In genomic region chr3:150581174-150581573, GRCh38 we compare ENCODE assay signal across 16 cellular contexts. TPM values are rescaled to one million over a fixed set of nuclear protein-coding genes. Genes with fewer than 3 reads are reported as not detected.
A peak's percentile ranks its signal among the peaks of the same experiment; 100 is the strongest.
DNase-seq lines count a peak whose midpoint lies in the region; ATAC-seq and TF ChIP-seq lines count a peak whose summit lies in the region.
"Had no signal": no experiment of that assay in that cellular context is flagged by ENCODE, and none has a peak within 500 bp of the region (broad histone marks: within the 10 kb centered on the region; RNA-seq: fewer than 3 reads in every experiment).

No MANE protein-coding gene starts in this region.

- H3K27ac ChIP-seq in KMS-11 (peak overlapping the region; percentile 47; the same call in 1 of the 2 replicates), OCI-LY3 (ENCODE audit: low read length) (0 out of 2 replicates have a peak overlapping the region, but pooled peaks have one; percentile 14), PC-3 (ENCODE audit: low read length) (no peak overlapping the region)

- H3K27me3 ChIP-seq in KMS-11 (ENCODE audit: insufficient read depth, low read depth) (no peaks in the 10 kb centered on the region), OCI-LY3 (ENCODE audit: low read depth, low read length) (no peaks in the 10 kb centered on the region), PC-3 (ENCODE audit: low read length) (no peaks in the 10 kb centered on the region)

- no TSS peak for BruUV-seq in PC-3 (replicated peaks; lab: Mats Ljungman, UMichigan)

- DNase-seq in memory B cell (ENCODE audit: low spot score in 2 of 2), result no peak
- no peak for DNase-seq in HK-2 (ENCODE audit: unreplicated experiment)
- no peak for DNase-seq in PC-3
- no peak for DNase-seq in activated effector memory CD4-positive, alpha-beta T cell treated with Interleukin-2 at 50 U/mL for 16 hours
- DNase-seq: C1 segment of cervical spinal cord; Calu3; CD4-positive, alpha-beta memory T cell; COR-L47; DMS53; DMS79 treated with DMSO at 0.1 percent for 48 hours; GF-D8; H9 had no signal

- no peaks in the 10 kb centered on the region for H3K9me3 Mint-ChIP-seq in memory B cell
- H3K9me3 Mint-ChIP-seq: CD4-positive, alpha-beta memory T cell; GM23338; H9 had no signal

- POLR2A ChIA-PET in PC-3 (lab: Charles Lee; ENCODE audit: unreplicated experiment), result no interaction called here

- H3K4me1 Mint-ChIP-seq in memory B cell, result peaks cover 5% of the 10 kb centered on the region
- H3K4me1 Mint-ChIP-seq: GM23338, H9 had no signal

- no peaks in the 10 kb centered on the region for H3F3A ChIP-seq in PC-3 (ENCODE audit: low read length, unreplicated experiment)

- H3K27ac Mint-ChIP-seq in memory B cell, result peak overlapping the region; percentile 19
- H3K27ac Mint-ChIP-seq: GM23338 had no signal

- peaks cover 46% of the 10 kb centered on the region; the same call in 1 of the 2 replicates for H3K79me2 ChIP-seq in KMS-11 (ENCODE audit: insufficient read depth, low read depth)
- H3K79me2 ChIP-seq in OCI-LY3 (ENCODE audit: low read length), result peaks cover 73% of the 10 kb centered on the region
- peaks cover 37% of the 10 kb centered on the region for H3K79me2 ChIP-seq in PC-3 (ENCODE audit: low read length)

- TF ChIP-seq CTCF in KMS-11 (conservative IDR thresholded peaks at IDR 0.05; ENCODE audit: low read depth, low read length) (no peak), OCI-LY3 (IDR thresholded peaks at IDR 0.05; ENCODE audit: low read depth, low read length) (no peak), PC-3 (conservative IDR thresholded peaks at IDR 0.05; ENCODE audit: low read depth, low read length) (no peak)

- H3K9ac ChIP-seq in KMS-11 (no peak overlapping the region), OCI-LY3 (ENCODE audit: low read length) (no peak overlapping the region), PC-3 (ENCODE audit: low read length) (no peak overlapping the region)

- ATAC-seq in memory B cell (ENCODE audit: low read depth) (no peak), PC-3 (no peak)
- ATAC-seq: GM23338, HCT116 had no signal

- peaks cover 12% of the 10 kb centered on the region; the same call in 1 of the 2 replicates for H3K36me3 ChIP-seq in KMS-11 (ENCODE audit: insufficient read depth)
- H3K36me3 ChIP-seq in OCI-LY3 (replicated peaks; ENCODE audit: low read depth, low read length), result peaks cover 58% of the 10 kb centered on the region
- peaks cover 70% of the 10 kb centered on the region for H3K36me3 ChIP-seq in PC-3 (ENCODE audit: low read depth, low read length)

- H3K36me3 Mint-ChIP-seq in memory B cell, result peaks cover 12% of the 10 kb centered on the region

- no peak overlapping the region for H3K4me3 Mint-ChIP-seq in memory B cell
- H3K4me3 Mint-ChIP-seq: CD4-positive, alpha-beta memory T cell; GM23338; H9 had no signal

- H4K20me1 ChIP-seq in KMS-11 (ENCODE audit: insufficient read depth), result no peaks in the 10 kb centered on the region
- H4K20me1 ChIP-seq in OCI-LY3 (ENCODE audit: insufficient read depth, low read length), result 0 out of 2 replicates have a peak, but pooled peaks cover 4% of the 10 kb centered on the region
- H4K20me1 ChIP-seq in PC-3 (ENCODE audit: low read length), result no peaks in the 10 kb centered on the region

- H2AFZ ChIP-seq in KMS-11 (ENCODE audit: low read depth) (no peak overlapping the region), OCI-LY3 (ENCODE audit: low read depth, low read length) (no peak overlapping the region), PC-3 (ENCODE audit: low read length) (no peak overlapping the region)
- H2AFZ ChIP-seq: GM23338 had no signal

- H3K4me2 ChIP-seq in KMS-11 (no peak overlapping the region; the same call in 1 of the 2 replicates), OCI-LY3 (ENCODE audit: low read length) (no peak overlapping the region), PC-3 (ENCODE audit: low read length) (no peak overlapping the region)
- H3K4me2 ChIP-seq: GM23338 had no signal

- H3K4me3 ChIP-seq in KMS-11 (IDR thresholded peaks at IDR 0.05; ENCODE audit: insufficient read depth, low read depth, low read length) (no peak overlapping the region), OCI-LY3 (ENCODE audit: low read length) (no peak overlapping the region), PC-3 (ENCODE audit: low read length) (no peak overlapping the region)
- H3K4me3 ChIP-seq: GM23338 had no signal

- no peaks in the 10 kb centered on the region for H3K27me3 Mint-ChIP-seq in memory B cell
- H3K27me3 Mint-ChIP-seq: CD4-positive, alpha-beta memory T cell had no signal

- CTCF ChIA-PET in PC-3 (lab: Charles Lee), result no interaction called here

- intact Hi-C loops in PC-3 (cut with micrococcal nuclease), result no loop called here

- H3K4me1 ChIP-seq in KMS-11 (ENCODE audit: low read depth, poor library complexity, severe bottlenecking), result peaks cover 51% of the 10 kb centered on the region
- H3K4me1 ChIP-seq in OCI-LY3 (ENCODE audit: low read length), result peaks cover 21% of the 10 kb centered on the region
- H3K4me1 ChIP-seq in PC-3 (ENCODE audit: insufficient read depth, low read length), result no peaks in the 10 kb centered on the region

- H3K9me3 ChIP-seq in OCI-LY3 (ENCODE audit: insufficient read depth, low read length), result no peaks in the 10 kb centered on the region
- no peaks in the 10 kb centered on the region for H3K9me3 ChIP-seq in PC-3 (ENCODE audit: low read length)

- H3K9me2 ChIP-seq in PC-3 (replicated peaks; ENCODE audit: low read length), result no peaks in the 10 kb centered on the region

RNA-seq across cellular contexts. Expression of gene SELENOT, which starts 21.9 kb away (rescaled TPM):
- total RNA-seq in PC-3 (2014; rRNA removed), result 109 and 119 TPM in 2 replicates

RNA-seq across cellular contexts. Expression of gene EIF2A, which starts 34.6 kb away (rescaled TPM):
- total RNA-seq in PC-3 (2014; rRNA removed), result 67.9 and 92.4 TPM in 2 replicates

RNA-seq across cellular contexts. Expression of gene SERP1, which starts 34.9 kb away (rescaled TPM):
- 439 and 552 TPM in 2 replicates for total RNA-seq in PC-3 (2014; rRNA removed)
